ENCODE assay signal across 19 cellular contexts in the genomic region with DNA sequence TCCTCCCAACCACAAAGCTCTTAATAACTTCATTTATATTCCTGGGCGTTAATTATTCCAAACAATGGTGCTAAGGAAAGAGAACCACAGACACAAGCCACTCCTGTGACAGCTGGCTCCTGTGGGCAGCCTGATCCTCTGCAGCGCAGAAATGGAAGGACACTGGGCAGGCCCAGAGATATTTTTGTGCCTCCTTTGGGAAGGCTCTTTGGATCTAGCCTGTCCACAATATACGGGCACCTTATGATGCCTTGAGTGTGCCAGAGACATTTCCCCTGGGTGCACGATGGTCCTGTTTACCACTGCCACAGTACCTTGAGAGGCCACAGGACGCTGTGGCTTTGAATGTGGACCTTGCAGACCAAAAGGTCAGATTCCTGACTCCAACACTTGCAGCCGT. TPM values are rescaled to one million over a fixed set of nuclear protein-coding genes. Genes with fewer than 3 reads are reported as not detected.
A peak's percentile ranks its signal among the peaks of the same experiment; 100 is the strongest.
DNase-seq lines count a peak whose midpoint lies in the region; ATAC-seq and TF ChIP-seq lines count a peak whose summit lies in the region.
"Had no signal": no experiment of that assay in that cellular context is flagged by ENCODE, and none has a peak within 500 bp of the region (broad histone marks: within the 10 kb centered on the region; RNA-seq: fewer than 3 reads in every experiment).

No MANE protein-coding gene starts in this region.

- H3K27me3 ChIP-seq in BLaER1 (peaks cover 24% of the 10 kb centered on the region), neuronal stem cell (ENCODE audit: control insufficient read depth in 3 of 3, insufficient read depth in 3 of 3, low read depth in 1 of 3, low read length in 3 of 3) (peaks cover 0 to 13% (median 0%) of the 10 kb centered on the region in 3 experiments), PC-3 (ENCODE audit: low read length) (0 out of 2 replicates have a peak, but pooled peaks cover 6% of the 10 kb centered on the region)
- no peaks in the 10 kb centered on the region for H3K27me3 ChIP-seq in CD4-positive, alpha-beta T cell (ENCODE audit: control insufficient read depth, insufficient read depth, low read length)

- no CpG with 5 or more reads among the region's 6 CpGs for WGBS in neuronal stem cell (ENCODE audit: extremely low coverage in 2 of 2, insufficient read length in 2 of 2, insufficient replicate concordance in 1 of 2), 2 donors

- H3K4me2 ChIP-seq in BLaER1 (peak overlapping the region; percentile 82), neuronal stem cell (ENCODE audit: insufficient read depth, low read length, poor library complexity, severe bottlenecking) (no peak overlapping the region), PC-3 (ENCODE audit: low read length) (no peak overlapping the region)

- no peak overlapping the region for H3K4me3 ChIP-seq in BLaER1
- peak overlapping the region; percentile 70 for H3K4me3 ChIP-seq in coronary artery
- no peak overlapping the region for H3K4me3 ChIP-seq in neuronal stem cell (ENCODE audit: low read length in 2 of 2)
- H3K4me3 ChIP-seq in PC-3 (ENCODE audit: low read length) = no peak overlapping the region

- POLR2A ChIA-PET in CD4-positive, alpha-beta T cell (lab: Charles Lee) = no interaction called here
- POLR2A ChIA-PET in PC-3 (lab: Charles Lee; ENCODE audit: unreplicated experiment) = no interaction called here

- H3K9me3 Mint-ChIP-seq in CD4-positive, alpha-beta T cell = peaks cover 7% of the 10 kb centered on the region

- H3F3A ChIP-seq in PC-3 (ENCODE audit: low read length, unreplicated experiment) = no peaks in the 10 kb centered on the region

- H2BK12ac ChIP-seq in neuronal stem cell (ENCODE audit: low read length) = no peak overlapping the region

- CTCF ChIA-PET in CD4-positive, alpha-beta T cell (lab: Charles Lee) = interaction anchor here (10.3 kb wide), 1 partner anchor 33 kb away, joined by 163 read pairs; no protein-coding TSS in a partner anchor
- CTCF ChIA-PET in PC-3 (lab: Charles Lee) = no interaction called here

- H2AFZ ChIP-seq in neuronal stem cell (ENCODE audit: low read length) (no peak overlapping the region), PC-3 (ENCODE audit: low read length) (no peak overlapping the region)

- H3K23ac ChIP-seq in neuronal stem cell (ENCODE audit: low read depth, low read length, poor library complexity) = no peak overlapping the region

- no peak overlapping the region for H2BK5ac ChIP-seq in neuronal stem cell (ENCODE audit: low read length)

- peaks cover 64% of the 10 kb centered on the region for H3K4me1 Mint-ChIP-seq in CD4-positive, alpha-beta T cell (ENCODE audit: low read depth)

- TF ChIP-seq CTCF in CD4-positive, alpha-beta T cell (IDR thresholded peaks at IDR 0.05) = no peak
- TF ChIP-seq CTCF in coronary artery (IDR thresholded peaks at IDR 0.05) (no peak), PC-3 (conservative IDR thresholded peaks at IDR 0.05; ENCODE audit: low read depth, low read length) (no peak)

- H3K9me2 ChIP-seq in PC-3 (replicated peaks; ENCODE audit: low read length) = no peaks in the 10 kb centered on the region

- no peak for DNase-seq in CD4-positive, alpha-beta T cell
- no peak for DNase-seq in coronary artery (ENCODE audit: low spot score)
- no peak for DNase-seq in neuronal stem cell (ENCODE audit: low spot score)
- no peak for DNase-seq in PC-3
- DNase-seq in kidney glomerular epithelial cell (lab: John Stamatoyannopoulos, UW) = no peak
- no peak for DNase-seq in COLO668 (lab: John Stamatoyannopoulos, UW; ENCODE audit: unreplicated experiment)
- no peak for DNase-seq in globus pallidus (ENCODE audit: low spot score)
- DNase-seq: CD4-positive, CD25-positive, alpha-beta regulatory T cell; central memory CD4-positive, alpha-beta T cell; islet precursor cell; Kasumi-1; NCI-H1436 treated with DMSO at 0.1 percent for 48 hours; stimulated activated CD4-positive, alpha-beta T cell treated with anti-CD3 and anti-CD28 coated beads, Interleukin-15, amount 100 ng/mL, for 24 hours; trophoblast cell had no signal

- H4K91ac ChIP-seq in neuronal stem cell (ENCODE audit: low read depth, low read length, poor library complexity) = no peak overlapping the region

- no peak overlapping the region for H2BK15ac ChIP-seq in neuronal stem cell (ENCODE audit: low read length)

- H3K79me2 ChIP-seq in PC-3 (ENCODE audit: low read length) = no peaks in the 10 kb centered on the region

- H3K27ac ChIP-seq in BLaER1 (no peak overlapping the region), coronary artery (peak overlapping the region; percentile 65 to 92), neuronal stem cell (replicated peaks; ENCODE audit: low read length) (no peak overlapping the region), PC-3 (ENCODE audit: low read length) (no peak overlapping the region)
- no peak overlapping the region for H3K27ac ChIP-seq in CD4-positive, alpha-beta T cell (ENCODE audit: low read depth, low read length)

- no peak overlapping the region for H3K9ac ChIP-seq in BLaER1
- H3K9ac ChIP-seq in neuronal stem cell (ENCODE audit: low read depth, low read length, poor library complexity) = no peak overlapping the region
- H3K9ac ChIP-seq in PC-3 (ENCODE audit: low read length) = no peak overlapping the region

- intact Hi-C loops in CD4-positive, alpha-beta T cell (cut with DNase I, micrococcal nuclease) = no loop called here
- intact Hi-C loops in PC-3 (cut with micrococcal nuclease) = no loop called here

- H3K18ac ChIP-seq in neuronal stem cell (ENCODE audit: low read length) = no peak overlapping the region

- no peaks in the 10 kb centered on the region for H4K20me1 ChIP-seq in BLaER1
- H4K20me1 ChIP-seq in PC-3 (ENCODE audit: low read length) = no peaks in the 10 kb centered on the region

- H2BK120ac ChIP-seq in neuronal stem cell (ENCODE audit: low read depth, low read length) = no peak overlapping the region

- no peak overlapping the region for H3K4ac ChIP-seq in neuronal stem cell (ENCODE audit: low read length)

- peak overlapping the region; percentile 7 for H3K4me3 Mint-ChIP-seq in CD4-positive, alpha-beta T cell

- H3K36me3 ChIP-seq in BLaER1 = no peaks in the 10 kb centered on the region
- no peaks in the 10 kb centered on the region for H3K36me3 ChIP-seq in neuronal stem cell (replicated peaks in 1 of 2; ENCODE audit: control insufficient read depth in 2 of 2, insufficient read depth in 2 of 2, low read length in 2 of 2)
- no peaks in the 10 kb centered on the region for H3K36me3 ChIP-seq in PC-3 (ENCODE audit: low read depth, low read length)

- H3K4me1 ChIP-seq in BLaER1 (peaks cover 89% of the 10 kb centered on the region), neuronal stem cell (ENCODE audit: control insufficient read depth in 2 of 2, insufficient read depth in 1 of 2, low read depth in 1 of 2, low read length in 2 of 2) (peaks cover 0 to 10% of the 10 kb centered on the region in 2 donors), PC-3 (ENCODE audit: insufficient read depth, low read length) (no peaks in the 10 kb centered on the region)

- peak overlapping the region; percentile 74 for H4K8ac ChIP-seq in neuronal stem cell (ENCODE audit: low read depth, low read length)

- H3K27ac Mint-ChIP-seq in CD4-positive, alpha-beta T cell = no peak overlapping the region
- H3K27ac Mint-ChIP-seq: CD4-positive, CD25-positive, alpha-beta regulatory T cell had no signal

- ATAC-seq in CD4-positive, alpha-beta T cell (ENCODE audit: poor library complexity) = no peak
- ATAC-seq in PC-3 = no peak

- no peaks in the 10 kb centered on the region for H3K27me3 Mint-ChIP-seq in CD4-positive, alpha-beta T cell

- H3K9me3 ChIP-seq in BLaER1 = peaks cover 9% of the 10 kb centered on the region; the same call in 1 of the 2 replicates
- peaks cover 12% of the 10 kb centered on the region for H3K9me3 ChIP-seq in CD4-positive, alpha-beta T cell (ENCODE audit: control insufficient read depth, low read length)
- H3K9me3 ChIP-seq in neuronal stem cell (replicated peaks in 1 of 2; ENCODE audit: control insufficient read depth in 2 of 2, insufficient read depth in 1 of 2, low read depth in 1 of 2, low read length in 2 of 2) = no peaks in the 10 kb centered on the region
- no peaks in the 10 kb centered on the region for H3K9me3 ChIP-seq in PC-3 (ENCODE audit: low read length)

- no peaks in the 10 kb centered on the region for H3K79me1 ChIP-seq in neuronal stem cell (ENCODE audit: low read depth, low read length)

- H3K36me3 Mint-ChIP-seq in CD4-positive, alpha-beta T cell (ENCODE audit: low read depth) = peaks cover 9% of the 10 kb centered on the region
- H3K36me3 Mint-ChIP-seq: CD4-positive, CD25-positive, alpha-beta regulatory T cell had no signal

- BruUV-seq in PC-3 (replicated peaks; lab: Mats Ljungman, UMichigan) = no TSS peak

- no peak overlapping the region for H3K14ac ChIP-seq in neuronal stem cell (ENCODE audit: low read length)

- H2AK5ac ChIP-seq in neuronal stem cell (ENCODE audit: low read depth, low read length) = no peak overlapping the region

RNA-seq across cellular contexts. Expression of gene ASB2, which starts 2.1 kb away (rescaled TPM):
- 1 to 10 TPM in 1 of 2 experiments, under 1 TPM in 1; 0.98 to 1.2 TPM for total RNA-seq in CD4-positive, alpha-beta T cell
- polyA plus RNA-seq in neuronal stem cell (2013, experiment 1 of 2) = 0.43 TPM
- polyA plus RNA-seq in neuronal stem cell (2013, experiment 2 of 2) = 0.50 TPM
- total RNA-seq in PC-3 (2014; rRNA removed) = 0.12 and 0.22 TPM in 2 replicates

RNA-seq across cellular contexts. Expression of gene CCDC197, which starts 22.8 kb away (rescaled TPM):
- total RNA-seq in CD4-positive, alpha-beta T cell = not detected
- not detected for polyA plus RNA-seq in neuronal stem cell (2013, experiment 1 of 2)
- polyA plus RNA-seq in neuronal stem cell (2013, experiment 2 of 2) = not detected
- total RNA-seq in PC-3 (2014; rRNA removed) = not detected in 2 replicates
- total RNA-seq: CD4-positive, CD25-positive, alpha-beta regulatory T cell; glomerular endothelial cell; mononuclear cell; RPMI7951; T-helper 2 cell treated with Interferon-gamma antibody and Interleukin-4, amounts not matched to agents 100 ng/mL and 5 ng/mL, for 36 hours had no signal
- polyA plus RNA-seq: CD4-positive, CD25-positive, alpha-beta regulatory T cell had no signal

RNA-seq across cellular contexts. Expression of gene FAM181A, which starts 47.2 kb away (rescaled TPM):
- total RNA-seq in CD4-positive, alpha-beta T cell = not detected
- polyA plus RNA-seq in neuronal stem cell (2013, experiment 1 of 2) = 2.3 TPM
- polyA plus RNA-seq in neuronal stem cell (2013, experiment 2 of 2) = 2.4 TPM
- not detected in 2 replicates for total RNA-seq in PC-3 (2014; rRNA removed)
- total RNA-seq: CD4-positive, CD25-positive, alpha-beta regulatory T cell; glomerular endothelial cell; mononuclear cell; RPMI7951; T-helper 2 cell treated with Interferon-gamma antibody and Interleukin-4, amounts not matched to agents 100 ng/mL and 5 ng/mL, for 36 hours had no signal
- polyA plus RNA-seq: CD4-positive, CD25-positive, alpha-beta regulatory T cell had no signal

RNA-seq across cellular contexts. Expression of gene OTUB2, which starts 51.8 kb away (rescaled TPM):
- total RNA-seq in CD4-positive, alpha-beta T cell = not detected
- 5.1 TPM for polyA plus RNA-seq in neuronal stem cell (2013, experiment 1 of 2)
- 5.0 TPM for polyA plus RNA-seq in neuronal stem cell (2013, experiment 2 of 2)
- total RNA-seq in PC-3 (2014; rRNA removed) = 7.7 and 9.0 TPM in 2 replicates

Comparison
In these comparisons a context has a peak if more than half of its experiments do, and no peak if none do; other contexts are left out.
1. H3K27ac ChIP-seq: peak in coronary artery (2 of 2); none in BLaER1 (single experiment), CD4-positive, alpha-beta T cell (single experiment), neuronal stem cell (single experiment) and PC-3 (single experiment).